Comparison of ENCODE assay signal across 13 cellular contexts in genomic region chr5:132526974-132527564, GRCh38. TPM values are rescaled to one million over a fixed set of nuclear protein-coding genes. Genes with fewer than 3 reads are reported as not detected.
DNase-seq lines count a peak whose midpoint lies in the region; ATAC-seq and TF ChIP-seq lines count a peak whose summit lies in the region.
"Had no signal": no experiment of that assay in that cellular context is flagged by ENCODE, and none has a peak within 500 bp of the region (broad histone marks: within the 10 kb centered on the region; RNA-seq: fewer than 3 reads in every experiment).

No MANE protein-coding gene starts in this region.

- H3K4me1 Mint-ChIP-seq in activated CD4-positive, alpha-beta T cell treated with anti-CD3 and anti-CD28 coated beads, Interleukin-2, amount 10 ng/mL, durations not matched to agents 24 days and 14 days: peaks cover 51% of the 10 kb centered on the region
- peaks cover 59% of the 10 kb centered on the region for H3K4me1 Mint-ChIP-seq in stimulated activated effector memory CD8-positive, alpha-beta T cell treated with anti-CD3 and anti-CD28 coated beads, Interleukin-12 subunit alpha, Interleukin-12 subunit beta, amount 100 ng/mL, for 72 hours

- no peaks in the 10 kb centered on the region for H3K4me1 ChIP-seq in Panc1 (ENCODE audit: control insufficient read depth, insufficient read depth, low read length)
- H3K4me1 ChIP-seq: uterus had no signal

- ATAC-seq in Panc1: peak; percentile 49
- no peak for ATAC-seq in stimulated activated effector memory CD8-positive, alpha-beta T cell treated with anti-CD3 and anti-CD28 coated beads, Interleukin-12 subunit alpha, Interleukin-12 subunit beta, amount 100 ng/mL, for 72 hours
- no peak for ATAC-seq in GM18867 (IDR thresholded peaks at IDR 0.05; ENCODE audit: unreplicated experiment)

- peaks cover 3% of the 10 kb centered on the region for H3K27me3 Mint-ChIP-seq in activated CD4-positive, alpha-beta T cell treated with anti-CD3 and anti-CD28 coated beads, Interleukin-2, amount 10 ng/mL, durations not matched to agents 24 days and 14 days

- H3K36me3 ChIP-seq in Panc1 (ENCODE audit: control insufficient read depth, insufficient read depth, low read length): no peaks in the 10 kb centered on the region
- H3K36me3 ChIP-seq: uterus had no signal

- no peak overlapping the region for H3K4me3 Mint-ChIP-seq in activated CD4-positive, alpha-beta T cell treated with anti-CD3 and anti-CD28 coated beads, Interleukin-2, amount 10 ng/mL, durations not matched to agents 24 days and 14 days
- no peak overlapping the region for H3K4me3 Mint-ChIP-seq in stimulated activated effector memory CD8-positive, alpha-beta T cell treated with anti-CD3 and anti-CD28 coated beads, Interleukin-12 subunit alpha, Interleukin-12 subunit beta, amount 100 ng/mL, for 72 hours

- H3K27ac ChIP-seq in Panc1 (ENCODE audit: low read length): no peak overlapping the region
- H3K27ac ChIP-seq: HL-60, uterus had no signal

- intact Hi-C loops in activated CD4-positive, alpha-beta T cell treated with anti-CD3 and anti-CD28 coated beads, Interleukin-2, amount 10 ng/mL, durations not matched to agents 24 days and 14 days (cut with micrococcal nuclease): loop anchor here (1.0 to 5.0 kb wide), 6 partner anchors 49 to 293 kb away; partner anchors contain the start of gene KIF3A
- intact Hi-C loops in Panc1 (cut with micrococcal nuclease; ENCODE audit: unreplicated experiment): loop anchor here (10.0 kb wide), 1 partner anchor 288 kb away; the partner anchor contains the start of gene SOWAHA

- CTCF ChIA-PET in Panc1 (lab: Charles Lee): interaction anchor here (0.6 to 1.4 kb wide), 6 partner anchors 8 to 293 kb away, joined by 3 to 4 read pairs (median 3); partner anchors contain the start of gene RAD50

- H3K27ac Mint-ChIP-seq in activated CD4-positive, alpha-beta T cell treated with anti-CD3 and anti-CD28 coated beads, Interleukin-2, amount 10 ng/mL, durations not matched to agents 24 days and 14 days: no peak overlapping the region
- peak overlapping the region; percentile 6 for H3K27ac Mint-ChIP-seq in stimulated activated effector memory CD8-positive, alpha-beta T cell treated with anti-CD3 and anti-CD28 coated beads, Interleukin-12 subunit alpha, Interleukin-12 subunit beta, amount 100 ng/mL, for 72 hours

- peaks cover 4% of the 10 kb centered on the region for H3K9me3 Mint-ChIP-seq in activated CD4-positive, alpha-beta T cell treated with anti-CD3 and anti-CD28 coated beads, Interleukin-2, amount 10 ng/mL, durations not matched to agents 24 days and 14 days
- H3K9me3 Mint-ChIP-seq in stimulated activated effector memory CD8-positive, alpha-beta T cell treated with anti-CD3 and anti-CD28 coated beads, Interleukin-12 subunit alpha, Interleukin-12 subunit beta, amount 100 ng/mL, for 72 hours: no peaks in the 10 kb centered on the region

- in situ Hi-C loops in Panc1 (cut with HindIII; ENCODE audit: low pct_unique_long_range_greater_than_20kb, low sequenced_read_pairs): no loop called here

- H3K4me3 ChIP-seq in Panc1 (ENCODE audit: low read depth in 2 of 2, low read length in 2 of 2): peak overlapping the region in 1 of 2 experiments; percentile 33; a peak in 1 of 4 replicates
- H3K4me3 ChIP-seq: uterus had no signal

- no TSS peak for BruUV-seq in Panc1 (replicated peaks; lab: Mats Ljungman, UMichigan)

- no peak for TF ChIP-seq POLR2A in erythroblast (IDR thresholded peaks at IDR 0.05; ENCODE audit: low read length)

- H3K36me3 Mint-ChIP-seq in activated CD4-positive, alpha-beta T cell treated with anti-CD3 and anti-CD28 coated beads, Interleukin-2, amount 10 ng/mL, durations not matched to agents 24 days and 14 days (ENCODE audit: low read depth): peaks cover 5% of the 10 kb centered on the region
- no peaks in the 10 kb centered on the region for H3K36me3 Mint-ChIP-seq in stimulated activated effector memory CD8-positive, alpha-beta T cell treated with anti-CD3 and anti-CD28 coated beads, Interleukin-12 subunit alpha, Interleukin-12 subunit beta, amount 100 ng/mL, for 72 hours

- H3K9me3 ChIP-seq in Panc1 (ENCODE audit: control insufficient read depth, insufficient read depth, low read depth, low read length): no peaks in the 10 kb centered on the region
- H3K9me3 ChIP-seq: uterus had no signal

- peaks cover 5% of the 10 kb centered on the region; the same call in 1 of the 2 replicates for H3K27me3 ChIP-seq in Panc1 (ENCODE audit: control insufficient read depth, insufficient read depth, low read length)
- H3K27me3 ChIP-seq: uterus had no signal

- POLR2A ChIA-PET in Panc1 (lab: Charles Lee): interaction anchor here (0.6 kb wide), 1 partner anchor 314 kb away, joined by 5 read pairs; no protein-coding TSS in a partner anchor

- TF ChIP-seq CTCF in Panc1 (IDR thresholded peaks at IDR 0.05): peak; percentile 82

- peak; percentile 64 for DNase-seq in activated CD4-positive, alpha-beta T cell treated with anti-CD3 and anti-CD28 coated beads, Interleukin-2, amount 10 ng/mL, durations not matched to agents 24 days and 14 days
- no peak for DNase-seq in activated CD4-positive, alpha-beta T cell treated with anti-CD3 and anti-CD28 coated beads, Interleukin-2, amount 50 U/mL, for 4 hours
- no peak for DNase-seq in Panc1 (ENCODE audit: low read depth, low spot score)
- DNase-seq in erythroblast (lab: John Stamatoyannopoulos, UW): peak; percentile 66 to 80
- no peak for DNase-seq in stimulated activated effector memory CD8-positive, alpha-beta T cell treated with anti-CD3 and anti-CD28 coated beads, Interleukin-12 subunit alpha, Interleukin-12 subunit beta, amount 100 ng/mL, for 72 hours (ENCODE audit: low spot score in 2 of 2)
- no peak for DNase-seq in SHP77 treated with DMSO at 0.1 percent for 48 hours (lab: John Stamatoyannopoulos, UW)
- no peak for DNase-seq in mesenteric fat pad (ENCODE audit: low spot score)

RNA-seq across cellular contexts. Expression of gene IL5, which starts 16.3 kb away (rescaled TPM):
- total RNA-seq in activated CD4-positive, alpha-beta T cell treated with anti-CD3 and anti-CD28 coated beads, Interleukin-2, amount 10 ng/mL, durations not matched to agents 24 days and 14 days: 7.0 and 7.1 TPM in 2 replicates
- total RNA-seq in Panc1 (2021; ENCODE audit: unreplicated experiment) (not detected), mesenteric fat pad (not detected)
- not detected for polyA plus RNA-seq in Panc1 (2012; ENCODE audit: insufficient read length)
- total RNA-seq: fibroblast of villous mesenchyme, lung microvascular endothelial cell, right cardiac atrium, uterus had no signal
- polyA plus RNA-seq: right cardiac atrium had no signal

RNA-seq across cellular contexts. Expression of gene RAD50, which starts 29.7 kb away (rescaled TPM):
- total RNA-seq in activated CD4-positive, alpha-beta T cell treated with anti-CD3 and anti-CD28 coated beads, Interleukin-2, amount 10 ng/mL, durations not matched to agents 24 days and 14 days: 37.4 and 39.5 TPM in 2 replicates
- total RNA-seq in Panc1 (2021; ENCODE audit: unreplicated experiment): 77.6 TPM
- 55.3 TPM for polyA plus RNA-seq in Panc1 (2012; ENCODE audit: insufficient read length)
- total RNA-seq in mesenteric fat pad: 44.2 TPM

RNA-seq across cellular contexts. Expression of gene IRF1, which starts 36.5 kb away (rescaled TPM):
- 167 and 181 TPM in 2 replicates for total RNA-seq in activated CD4-positive, alpha-beta T cell treated with anti-CD3 and anti-CD28 coated beads, Interleukin-2, amount 10 ng/mL, durations not matched to agents 24 days and 14 days
- total RNA-seq in Panc1 (2021; ENCODE audit: unreplicated experiment) (48.9 TPM), mesenteric fat pad (61.1 TPM)
- polyA plus RNA-seq in Panc1 (2012; ENCODE audit: insufficient read length): 46.4 TPM

Comparison
In these comparisons a context has a peak if more than half of its experiments do, and no peak if none do; other contexts are left out.
1. DNase-seq: peak in activated CD4-positive, alpha-beta T cell treated with anti-CD3 and anti-CD28 coated beads, Interleukin-2, amount 10 ng/mL, durations not matched to agents 24 days and 14 days (single experiment) and erythroblast (2 of 2); none in activated CD4-positive, alpha-beta T cell treated with anti-CD3 and anti-CD28 coated beads, Interleukin-2, amount 50 U/mL, for 4 hours (0 of 2), Panc1 (single experiment), stimulated activated effector memory CD8-positive, alpha-beta T cell treated with anti-CD3 and anti-CD28 coated beads, Interleukin-12 subunit alpha, Interleukin-12 subunit beta, amount 100 ng/mL, for 72 hours (0 of 2), SHP77 treated with DMSO at 0.1 percent for 48 hours (single experiment) and mesenteric fat pad (single experiment).